In genomic region chr16:58025351-58026138, GRCh38 we compare ENCODE assay signal across 8 cellular contexts. TPM values are rescaled to one million over a fixed set of nuclear protein-coding genes. Genes with fewer than 3 reads are reported as not detected.
A peak's percentile ranks its signal among the peaks of the same experiment; 100 is the strongest.
DNase-seq lines count a peak whose midpoint lies in the region; ATAC-seq, FAIRE-seq and TF ChIP-seq lines count a peak whose summit lies in the region.

TSS of gene MMP15 (plus strand) at chr16:58025754. CDS start at chr16:58026351, 597 bp downstream.

- TF ChIP-seq CTCF in cardiac muscle cell (IDR thresholded peaks at IDR 0.05; ENCODE audit: low read depth, low read length) (no peak), pancreas (IDR thresholded peaks at IDR 0.05) (no peak), transverse colon (IDR thresholded peaks at IDR 0.05) (no peak)

- ATAC-seq in GM19035 (IDR thresholded peaks at IDR 0.05; ENCODE audit: unreplicated experiment) (peak; percentile 53), pancreas (peak; percentile 70 to 79 (median 77))

- peak within 1 kb of the TSS; percentile 91 for H3K4me3 Mint-ChIP-seq in activated naive CD8-positive, alpha-beta T cell

- no peaks in the 10 kb centered on the region for H3K36me3 Mint-ChIP-seq in activated naive CD8-positive, alpha-beta T cell

- no peak for FAIRE-seq in pancreas (lab: Jason Lieb, UNC)

- peak within 1 kb of the TSS; percentile 83 for H3K27ac Mint-ChIP-seq in activated naive CD8-positive, alpha-beta T cell

- H3K4me1 Mint-ChIP-seq in activated naive CD8-positive, alpha-beta T cell (ENCODE audit: low read depth) = peaks cover 13% of the 10 kb centered on the region

- 0% methylated on average over 65 to 90 of the region's 90 CpGs for WGBS in pancreas, 2 donors
- 1% methylated on average over 42 of the region's 90 CpGs; no CpG with 5 or more reads in 1 of the 2 donors for WGBS in transverse colon (ENCODE audit: low coverage in 1 of 2), 2 donors

- H3K4me3 ChIP-seq in cardiac muscle cell (peak within 1 kb of the TSS; percentile 84), pancreas (peak within 1 kb of the TSS; percentile 73 to 86 (median 82)), transverse colon (peak within 1 kb of the TSS; percentile 71 to 95 (median 88))

- peaks cover 57% of the 10 kb centered on the region for H3K4me1 ChIP-seq in cardiac muscle cell (ENCODE audit: low read depth)
- H3K4me1 ChIP-seq in pancreas = peaks cover 15 to 25% (median 24%) of the 10 kb centered on the region in 3 donors
- peaks cover 31 to 73% (median 59%) of the 10 kb centered on the region in 4 donors for H3K4me1 ChIP-seq in transverse colon

- in situ Hi-C loops in SK-MEL-5 (cut with HindIII; ENCODE audit: low pct_unique_long_range_greater_than_20kb, low sequenced_read_pairs) = no loop called here
- in situ Hi-C loops in transverse colon (cut with MboI; ENCODE audit: low pct_ligation_motif_present in 1 of 4, low pct_unique_long_range_greater_than_20kb in 1 of 4, low sequenced_read_pairs in 3 of 4) = loop anchor here in 1 of 4 donors (10.0 kb wide), 1 partner anchor 99 kb away; the partner anchor contains the start of gene CFAP20

- intact Hi-C loops in pancreas (cut with DNase I) (loop anchor here in 1 of 3 donors (10.0 kb wide), 1 partner anchor 99 kb away; the partner anchor contains the start of gene CFAP20), transverse colon (cut with DNase I; ENCODE audit: low total_unique reads) (no loop called here)

- H3K27me3 ChIP-seq in cardiac muscle cell (no peaks in the 10 kb centered on the region), pancreas (no peaks in the 10 kb centered on the region), transverse colon (no peaks in the 10 kb centered on the region)

- H3K9me3 ChIP-seq in cardiac muscle cell (ENCODE audit: low read depth) (no peaks in the 10 kb centered on the region), pancreas (no peaks in the 10 kb centered on the region), transverse colon (no peaks in the 10 kb centered on the region)

- H3K9me3 Mint-ChIP-seq in activated naive CD8-positive, alpha-beta T cell (ENCODE audit: low read depth) = no peaks in the 10 kb centered on the region

- H3K27me3 Mint-ChIP-seq in activated naive CD8-positive, alpha-beta T cell = no peaks in the 10 kb centered on the region

- peak; percentile 43 for TF ChIP-seq POLR2A in transverse colon (IDR thresholded peaks at IDR 0.05)

- H3K36me3 ChIP-seq in cardiac muscle cell (no peaks in the 10 kb centered on the region), pancreas (no peaks in the 10 kb centered on the region), transverse colon (no peaks in the 10 kb centered on the region)

- no peak for TF ChIP-seq EP300 in transverse colon (IDR thresholded peaks at IDR 0.05; ENCODE audit: low read depth)

- peak within 1 kb of the TSS; percentile 93 for H3K27ac ChIP-seq in cardiac muscle cell
- H3K27ac ChIP-seq in pancreas = peak within 1 kb of the TSS; percentile 82 to 90 (median 83)
- H3K27ac ChIP-seq in transverse colon = peak within 1 kb of the TSS; percentile 92 to 97 (median 95)

- DNase-seq in AG20443 (ENCODE audit: low spot score) (peak; percentile 84), HuH-7.5 (ENCODE audit: low spot score) (peak; percentile 72), SK-MEL-5 (ENCODE audit: low read depth, low spot score) (peak; percentile 55), cardiac muscle cell (ENCODE audit: low read depth in 1 of 2, low spot score in 1 of 2) (peak; percentile 70 to 94), pancreas (peak; percentile 92 to 96 (median 94)), transverse colon (peak; percentile 94)

RNA-seq across cellular contexts. Expression of gene MMP15, which starts in this region (rescaled TPM):
- 7.3 and 9.1 TPM in 2 replicates for total RNA-seq in SK-MEL-5 (2014; rRNA removed; shearing (Covaris generic))
- polyA plus RNA-seq in SK-MEL-5 (2015; cell fraction: cytosol; rRNA removed) = 30.1 and 38.6 TPM in 2 replicates
- 3.2 and 6.6 TPM in 2 replicates for polyA plus RNA-seq in SK-MEL-5 (2015; cell fraction: nucleus; rRNA removed)
- total RNA-seq in cardiac muscle cell = 391 and 473 TPM in 2 replicates
- polyA plus RNA-seq in cardiac muscle cell = 317 and 388 TPM in 2 replicates
- total RNA-seq in pancreas = 10 to 100 TPM; 11.2 to 30.2 (median 17.7) TPM
- polyA plus RNA-seq in pancreas = 10 to 100 TPM; 22.3 to 24.0 TPM
- total RNA-seq in transverse colon = 100 to 1,000 TPM in 2 of 4 donors, 10 to 100 TPM in 2; 48.0 to 161 (median 92.3) TPM

Comparison
In these comparisons a context has a peak if more than half of its experiments do, and no peak if none do; other contexts are left out.
1. Peak in every context shown above with its lines: DNase-seq, ATAC-seq, H3K4me3 ChIP-seq and H3K27ac ChIP-seq.
2. RNA of gene MMP15 (polyA plus RNA-seq): 317 to 388 TPM in cardiac muscle cell; 22.3 to 24.0 TPM in pancreas; every median in the first group is over 10 times any median in the second.